Comparison of ENCODE assay signal across 17 cellular contexts in the genomic region with DNA sequence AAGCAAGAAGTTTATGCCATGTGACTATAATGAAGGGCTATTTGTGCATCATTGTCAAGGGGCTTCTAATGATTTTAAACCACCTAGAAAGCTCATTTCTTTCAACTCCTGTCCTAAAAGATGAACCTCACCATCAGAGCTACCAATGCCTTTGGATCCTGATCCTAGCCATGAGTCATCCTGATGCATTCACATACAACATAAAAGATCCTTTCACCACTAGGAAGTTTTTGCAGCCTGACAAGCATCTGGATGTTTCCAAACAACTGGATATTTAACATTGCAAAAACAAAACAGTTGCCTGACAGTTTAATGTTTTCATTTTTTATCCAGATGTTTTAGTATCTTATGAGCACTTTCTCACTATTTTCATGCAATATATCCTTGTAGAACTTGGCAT.
A peak's percentile ranks its signal among the peaks of the same experiment; 100 is the strongest.
DNase-seq lines count a peak whose midpoint lies in the region; ATAC-seq, FAIRE-seq and TF ChIP-seq lines count a peak whose summit lies in the region.
"Had no signal": no experiment of that assay in that cellular context is flagged by ENCODE, and none has a peak within 500 bp of the region (broad histone marks: within the 10 kb centered on the region; RNA-seq: fewer than 3 reads in every experiment).

No MANE protein-coding gene starts in this region.

- no peak for TF ChIP-seq CTCF in BJ (IDR thresholded peaks at IDR 0.05; ENCODE audit: insufficient read depth, low read depth, low read length)
- no peak for TF ChIP-seq CTCF in PC-3 (conservative IDR thresholded peaks at IDR 0.05; ENCODE audit: low read depth, low read length)
- no peak for TF ChIP-seq CTCF in keratinocyte (optimal IDR thresholded peaks at IDR 0.05 in 1 of 3, IDR thresholded peaks at IDR 0.05 in 1 of 3, conservative IDR thresholded peaks at IDR 0.05 in 1 of 3; ENCODE audit: extremely low read depth in 1 of 3, insufficient read depth in 2 of 3, low read length in 3 of 3)

- no peak overlapping the region for H3K27ac ChIP-seq in PC-3 (ENCODE audit: low read length)
- H3K27ac ChIP-seq in keratinocyte (ENCODE audit: control insufficient read depth, insufficient read depth, low read length), result no peak overlapping the region
- H3K27ac ChIP-seq: SJCRH30 had no signal

- dilution Hi-C loops in keratinocyte (cut with MboI; ENCODE audit: extremely low pct_ligation_motif_present, low sequenced_read_pairs), result no loop called here

- H3K9ac ChIP-seq in PC-3 (ENCODE audit: low read length), result no peak overlapping the region
- H3K9ac ChIP-seq in keratinocyte (ENCODE audit: control insufficient read depth, extremely low read depth, insufficient read depth, low read length), result no peak overlapping the region

- H3K4me1 ChIP-seq in PC-3 (ENCODE audit: insufficient read depth, low read length) (peaks cover 16% of the 10 kb centered on the region), keratinocyte (ENCODE audit: control insufficient read depth, extremely low read depth, insufficient read depth, low read length) (peaks cover 12% of the 10 kb centered on the region)
- H3K4me1 ChIP-seq: SJCRH30 had no signal

- no peaks in the 10 kb centered on the region for H3K9me2 ChIP-seq in PC-3 (replicated peaks; ENCODE audit: low read length)

- peak; percentile 60 for ATAC-seq in PC-3

- no peaks in the 10 kb centered on the region for H3K9me1 ChIP-seq in keratinocyte (ENCODE audit: control insufficient read depth, extremely low read depth, insufficient read depth, low read length)

- H3K36me3 ChIP-seq in BJ (ENCODE audit: control insufficient read depth, insufficient read depth, low read length), result no peaks in the 10 kb centered on the region
- H3K36me3 ChIP-seq in PC-3 (ENCODE audit: low read depth, low read length), result no peaks in the 10 kb centered on the region
- H3K36me3 ChIP-seq in keratinocyte (ENCODE audit: control insufficient read depth in 2 of 2, extremely low read depth in 1 of 2, insufficient read depth in 2 of 2, low read length in 2 of 2), result no peaks in the 10 kb centered on the region
- H3K36me3 ChIP-seq: SJCRH30 had no signal

- H3K27me3 ChIP-seq in BJ (ENCODE audit: control insufficient read depth, insufficient read depth, low read length) (no peaks in the 10 kb centered on the region), PC-3 (ENCODE audit: low read length) (no peaks in the 10 kb centered on the region), keratinocyte (ENCODE audit: control insufficient read depth, extremely low read depth, insufficient read depth, low read length) (no peaks in the 10 kb centered on the region)
- H3K27me3 ChIP-seq: SJCRH30 had no signal

- H3K4me2 ChIP-seq in PC-3 (ENCODE audit: low read length) (no peak overlapping the region), keratinocyte (ENCODE audit: control insufficient read depth, extremely low read depth, insufficient read depth, low read depth, low read length) (no peak overlapping the region)

- no peak overlapping the region for H3K4me3 ChIP-seq in BJ (ENCODE audit: low read depth, low read length)
- no peak overlapping the region for H3K4me3 ChIP-seq in PC-3 (ENCODE audit: low read length)
- no peak overlapping the region for H3K4me3 ChIP-seq in keratinocyte (ENCODE audit: control insufficient read depth in 2 of 3, extremely low read depth in 1 of 3, insufficient read depth in 2 of 3, low read depth in 1 of 3, low read length in 3 of 3)
- H3K4me3 ChIP-seq: SJCRH30 had no signal

- H4K20me1 ChIP-seq in PC-3 (ENCODE audit: low read length) (no peaks in the 10 kb centered on the region), keratinocyte (ENCODE audit: control insufficient read depth, extremely low read depth, insufficient read depth, low read length) (no peaks in the 10 kb centered on the region)

- FAIRE-seq in endometrium (lab: Jason Lieb, UNC) (peak; percentile 100), keratinocyte (lab: Jason Lieb, UNC) (peak; percentile 77)

- POLR2A ChIA-PET in BJ (lab: Charles Lee), result no interaction called here
- POLR2A ChIA-PET in PC-3 (lab: Charles Lee; ENCODE audit: unreplicated experiment), result no interaction called here

- H3F3A ChIP-seq in PC-3 (ENCODE audit: low read length, unreplicated experiment), result no peaks in the 10 kb centered on the region

- CTCF ChIA-PET in BJ (lab: Yijun Ruan, JAX), result no interaction called here
- CTCF ChIA-PET in PC-3 (lab: Charles Lee), result no interaction called here

- intact Hi-C loops in PC-3 (cut with micrococcal nuclease), result loop anchor here (5.0 kb wide), 2 partner anchors 38 to 52 kb away; no protein-coding TSS in a partner anchor

- H3K79me2 ChIP-seq in PC-3 (ENCODE audit: low read length) (no peaks in the 10 kb centered on the region), keratinocyte (ENCODE audit: control insufficient read depth, insufficient read depth, low read length) (no peaks in the 10 kb centered on the region)

- DNase-seq in BJ (ENCODE audit: low read depth), result peak; percentile 19
- peak; percentile 61 for DNase-seq in PC-3
- no peak for DNase-seq in keratinocyte (ENCODE audit: low read depth, low spot score)
- DNase-seq in NOMO-1 (lab: John Stamatoyannopoulos, UW; ENCODE audit: unreplicated experiment in 2 of 2), result no peak
- no peak for DNase-seq in cerebellar cortex (ENCODE audit: low spot score)
- DNase-seq in LoVo (ENCODE audit: low spot score), result no peak
- DNase-seq in NCI-H524 (lab: John Stamatoyannopoulos, UW), result no peak
- DNase-seq: activated CD4-positive, alpha-beta T cell treated with anti-CD3 and anti-CD28 coated beads for 48 hours; activated CD8-positive, alpha-beta memory T cell treated with anti-CD3 and anti-CD28 coated beads, Interleukin-2, amount 50 U/mL, for 48 hours; activated naive CD4-positive, alpha-beta T cell treated with anti-CD3 and anti-CD28 coated beads, Interleukin-2, amount 10 ng/mL, durations not matched to agents 7 days and 5 days; effector memory CD4-positive, alpha-beta T cell; kidney glomerular epithelial cell; NCI-H1417 treated with DMSO at 0.1 percent for 48 hours; nucleus accumbens; SJCRH30; T1000 had no signal

- H3K9me3 ChIP-seq in PC-3 (ENCODE audit: low read length) (no peaks in the 10 kb centered on the region), keratinocyte (ENCODE audit: control insufficient read depth, low read depth, low read length) (no peaks in the 10 kb centered on the region)
- H3K9me3 ChIP-seq: SJCRH30 had no signal

- no TSS peak for BruUV-seq in PC-3 (replicated peaks; lab: Mats Ljungman, UMichigan)

- H2AFZ ChIP-seq in PC-3 (ENCODE audit: low read length) (no peak overlapping the region), keratinocyte (ENCODE audit: control insufficient read depth, low read length) (no peak overlapping the region)

Comparison
In these comparisons a context has a peak if more than half of its experiments do, and no peak if none do; other contexts are left out.
1. DNase-seq: peak in BJ (single experiment) and PC-3 (single experiment); none in keratinocyte (single experiment), NOMO-1 (0 of 2), cerebellar cortex (single experiment), LoVo (single experiment) and NCI-H524 (0 of 2).